20 cellular contexts compared by ENCODE assay signal in the genomic region with DNA sequence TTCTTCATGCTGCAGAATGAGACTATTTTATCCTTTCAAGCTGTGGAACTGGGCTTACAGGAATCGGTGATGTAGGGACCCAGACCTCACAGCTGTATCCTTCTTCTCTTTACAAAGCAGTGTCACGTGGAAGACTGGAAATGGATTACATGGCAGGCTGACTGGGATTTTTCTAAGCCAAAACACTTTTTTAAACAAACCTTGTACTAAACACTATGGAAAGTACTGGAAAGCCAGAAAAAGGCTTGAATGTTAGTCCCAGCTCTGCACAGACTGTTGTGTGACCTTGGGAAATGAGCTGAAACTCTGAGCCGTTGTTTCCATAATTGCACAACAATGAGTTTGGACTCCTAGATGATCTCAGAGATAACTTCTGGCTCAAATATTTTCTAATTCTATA.
"Had no signal": no experiment of that assay in that cellular context is flagged by ENCODE, and none has a peak within 500 bp of the region (broad histone marks: within the 10 kb centered on the region; RNA-seq: fewer than 3 reads in every experiment).

No MANE protein-coding gene starts in this region.

- H3K4me3 Mint-ChIP-seq: activated naive CD4-positive, alpha-beta T cell treated with anti-CD3 and anti-CD28 coated beads, Interleukin-2, amount 10 ng/mL, durations not matched to agents 7 days and 5 days; natural killer cell; T-cell had no signal

- DNase-seq: activated CD4-positive, alpha-beta T cell treated with anti-CD3 and anti-CD28 coated beads for 1 hour; activated CD4-positive, alpha-beta T cell treated with anti-CD3 and anti-CD28 coated beads, Interleukin-2, amount 50 U/mL, for 48 hours; activated naive CD4-positive, alpha-beta T cell treated with anti-CD3 and anti-CD28 coated beads, Interleukin-2, amount 10 ng/mL, durations not matched to agents 7 days and 5 days; effector CD8-positive, alpha-beta T cell; islet precursor cell; natural killer cell; nucleus accumbens; stimulated activated CD4-positive, alpha-beta T cell treated with anti-CD3 and anti-CD28 coated beads, Interleukin-15, amount 100 ng/mL, for 24 hours; stimulated activated CD4-positive, alpha-beta T cell treated with anti-CD3 and anti-CD28 coated beads, Interleukin-4, amount 100 ng/mL, for 4 hours; stimulated activated CD8-positive, alpha-beta memory T cell treated with anti-CD3 and anti-CD28 coated beads, Interleukin-4, amount 100 ng/mL, for 48 hours; stimulated activated naive CD4-positive, alpha-beta T cell treated with Interleukin-2 at 50 U/mL for 16 hours; substantia nigra; T-cell; T-helper 9 cell; uterus had no signal

- H3K27ac ChIP-seq: coronary artery, gastroesophageal sphincter, right atrium auricular region, tibial nerve, uterus had no signal

- H3K36me3 Mint-ChIP-seq: activated naive CD4-positive, alpha-beta T cell treated with anti-CD3 and anti-CD28 coated beads, Interleukin-2, amount 10 ng/mL, durations not matched to agents 7 days and 5 days; natural killer cell; T-cell had no signal

- H3K36me3 ChIP-seq: gastroesophageal sphincter, right atrium auricular region, tibial nerve, uterus had no signal

- H3K9me3 Mint-ChIP-seq: activated naive CD4-positive, alpha-beta T cell treated with anti-CD3 and anti-CD28 coated beads, Interleukin-2, amount 10 ng/mL, durations not matched to agents 7 days and 5 days; activated T-helper 2 cell treated with anti-CD3 and anti-CD28 coated beads, Interferon-gamma antibody, Interleukin-2, Interleukin-4, amounts not matched to agents 10 μg/mL and 5 μg/mL and 100 μg/mL, durations not matched to agents 14 hours and 24 hours and 36 hours; natural killer cell; T-cell had no signal

- H3K4me3 ChIP-seq: coronary artery, gastroesophageal sphincter, right atrium auricular region, tibial nerve, uterus had no signal

- H3K4me1 Mint-ChIP-seq: activated naive CD4-positive, alpha-beta T cell treated with anti-CD3 and anti-CD28 coated beads, Interleukin-2, amount 10 ng/mL, durations not matched to agents 7 days and 5 days; natural killer cell; T-cell had no signal

- H3K9me3 ChIP-seq: gastroesophageal sphincter, right atrium auricular region, tibial nerve, uterus had no signal

- ATAC-seq: gastroesophageal sphincter, natural killer cell, T-cell had no signal

- H3K4me1 ChIP-seq: gastroesophageal sphincter, right atrium auricular region, tibial nerve, uterus had no signal

- H3K27ac Mint-ChIP-seq: activated naive CD4-positive, alpha-beta T cell treated with anti-CD3 and anti-CD28 coated beads, Interleukin-2, amount 10 ng/mL, durations not matched to agents 7 days and 5 days; activated T-helper 2 cell treated with anti-CD3 and anti-CD28 coated beads, Interferon-gamma antibody, Interleukin-2, Interleukin-4, amounts not matched to agents 10 μg/mL and 5 μg/mL and 100 μg/mL, durations not matched to agents 14 hours and 24 hours and 36 hours; natural killer cell; T-cell had no signal

- H3K27me3 ChIP-seq: right atrium auricular region had no signal
